29 cellular contexts compared by ENCODE assay signal in the genomic region with DNA sequence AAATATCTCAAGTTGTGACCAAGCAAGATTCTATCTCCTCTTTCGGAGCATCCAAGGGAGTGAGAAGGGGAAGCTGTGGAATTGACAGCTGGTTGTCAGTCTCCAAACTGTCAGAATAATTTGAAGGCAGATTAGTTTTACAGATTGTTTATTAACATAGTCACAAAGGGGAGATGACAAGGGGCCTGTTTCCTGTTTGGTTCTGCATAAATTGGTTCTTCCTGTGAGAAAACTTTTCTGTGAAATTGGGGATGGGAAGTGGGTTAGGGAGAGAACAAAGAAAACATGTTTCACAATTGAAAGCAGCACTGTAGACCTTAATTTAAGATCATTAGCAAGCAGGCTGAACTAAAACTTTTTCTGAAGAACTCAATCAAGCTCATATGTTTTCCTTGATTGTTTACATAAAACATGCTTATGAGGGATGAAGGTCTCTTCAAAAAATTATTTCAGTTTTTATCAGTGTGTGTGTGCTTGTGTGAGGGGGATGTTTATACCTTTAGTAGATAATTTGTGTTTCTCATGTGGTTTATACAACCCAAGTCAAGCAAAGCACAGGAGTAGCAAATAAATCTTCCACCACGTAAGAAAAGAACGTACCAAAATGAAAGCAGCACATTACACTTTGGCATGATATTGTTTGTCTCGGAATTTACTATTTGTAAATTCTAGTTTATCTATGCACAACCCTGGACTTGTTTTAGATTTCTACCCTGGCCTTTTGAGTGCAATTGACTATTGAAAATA.
DNase-seq lines count a peak whose midpoint lies in the region; ATAC-seq and TF ChIP-seq lines count a peak whose summit lies in the region.
"Had no signal": no experiment of that assay in that cellular context is flagged by ENCODE, and none has a peak within 500 bp of the region (broad histone marks: within the 10 kb centered on the region; RNA-seq: fewer than 3 reads in every experiment).

No MANE protein-coding gene starts in this region.

- H3F3A ChIP-seq in neural progenitor cell (ENCODE audit: low read depth): no peaks in the 10 kb centered on the region

- TF ChIP-seq POLR2A in IMR-90 (IDR thresholded peaks at IDR 0.05; ENCODE audit: low read depth, low read length) (no peak), erythroblast (IDR thresholded peaks at IDR 0.05; ENCODE audit: low read length) (no peak)

- H3K9me3 ChIP-seq in CD8-positive, alpha-beta T cell (ENCODE audit: low read length): no peaks in the 10 kb centered on the region
- H3K9me3 ChIP-seq in IMR-90 (ENCODE audit: control insufficient read depth, insufficient read depth, low read length) (no peaks in the 10 kb centered on the region), neural progenitor cell (ENCODE audit: low read depth) (no peaks in the 10 kb centered on the region)
- H3K9me3 ChIP-seq: lower lobe of right lung, right atrium auricular region, thoracic aorta, vagina had no signal

- H2BK5ac ChIP-seq in IMR-90 (ENCODE audit: low read depth, low read length, poor library complexity, severe bottlenecking): no peak overlapping the region

- no peak overlapping the region for H3K4me3 ChIP-seq in CD8-positive, alpha-beta T cell (ENCODE audit: low read depth, low read length)
- H3K4me3 ChIP-seq in IMR-90 (ENCODE audit: insufficient read depth, low read depth, low read length): no peak overlapping the region
- no peak overlapping the region for H3K4me3 ChIP-seq in neural progenitor cell
- H3K4me3 ChIP-seq: coronary artery, lower lobe of right lung, PC-9, right atrium auricular region, thoracic aorta, vagina had no signal

- peaks cover 9% of the 10 kb centered on the region for H3K9me3 Mint-ChIP-seq in CD8-positive, alpha-beta T cell
- peaks cover 4% of the 10 kb centered on the region in 2 donors for H3K9me3 Mint-ChIP-seq in effector memory CD8-positive, alpha-beta T cell
- H3K9me3 Mint-ChIP-seq in neural progenitor cell: no peaks in the 10 kb centered on the region
- H3K9me3 Mint-ChIP-seq: endodermal cell had no signal

- intact Hi-C loops in CD8-positive, alpha-beta T cell (cut with DNase I, micrococcal nuclease): no loop called here
- intact Hi-C loops in IMR-90 (cut with micrococcal nuclease): no loop called here

- no peaks in the 10 kb centered on the region for H3K27me3 Mint-ChIP-seq in CD8-positive, alpha-beta T cell (ENCODE audit: low read depth)
- H3K27me3 Mint-ChIP-seq in effector memory CD8-positive, alpha-beta T cell: no peaks in the 10 kb centered on the region
- H3K27me3 Mint-ChIP-seq in neural progenitor cell (ENCODE audit: insufficient read depth, low read depth): no peaks in the 10 kb centered on the region
- H3K27me3 Mint-ChIP-seq: CD4-positive, CD25-positive, alpha-beta regulatory T cell had no signal

- dilution Hi-C loops in IMR-90 (cut with HindIII; ENCODE audit: low sequenced_read_pairs, unreplicated experiment): no loop called here

- H3K4ac ChIP-seq in IMR-90 (ENCODE audit: low read depth, low read length): no peak overlapping the region

- H3K18ac ChIP-seq in IMR-90 (ENCODE audit: low read depth, low read length): no peak overlapping the region

- no peak overlapping the region for H4K5ac ChIP-seq in IMR-90 (ENCODE audit: low read depth, low read length)

- no peak overlapping the region for H3K23ac ChIP-seq in IMR-90 (ENCODE audit: low read depth, low read length)

- BruUV-seq in IMR-90 (replicated peaks; lab: Mats Ljungman, UMichigan): no TSS peak

- CTCF ChIA-PET in CD8-positive, alpha-beta T cell (lab: Charles Lee): no interaction called here
- CTCF ChIA-PET in IMR-90 (lab: Yijun Ruan, JAX): interaction anchor here (1.2 kb wide), 1 partner anchor 17 kb away, joined by 3 read pairs; no protein-coding TSS in a partner anchor

- H4K8ac ChIP-seq in IMR-90 (ENCODE audit: low read depth in 2 of 2, low read length in 2 of 2): no peak overlapping the region

- no peak overlapping the region for H4K91ac ChIP-seq in IMR-90 (ENCODE audit: insufficient read depth, low read depth, low read length)

- in situ Hi-C loops in IMR-90 (cut with MboI; ENCODE audit: low sequenced_read_pairs): no loop called here

- H3K36me3 Mint-ChIP-seq in CD8-positive, alpha-beta T cell: no peaks in the 10 kb centered on the region
- H3K36me3 Mint-ChIP-seq in effector memory CD8-positive, alpha-beta T cell (ENCODE audit: insufficient read depth): no peaks in the 10 kb centered on the region
- H3K36me3 Mint-ChIP-seq in neural progenitor cell: no peaks in the 10 kb centered on the region
- H3K36me3 Mint-ChIP-seq: CD4-positive, CD25-positive, alpha-beta regulatory T cell had no signal

- H3K14ac ChIP-seq in IMR-90 (replicated peaks; ENCODE audit: low read depth, low read length): no peak overlapping the region

- TF ChIP-seq CTCF in CD8-positive, alpha-beta T cell (IDR thresholded peaks at IDR 0.05): no peak
- TF ChIP-seq CTCF in IMR-90 (conservative IDR thresholded peaks at IDR 0.05; ENCODE audit: low read depth, low read length) (no peak), neural progenitor cell (IDR thresholded peaks at IDR 0.05) (no peak)

- no peak overlapping the region for H3K27ac ChIP-seq in CD8-positive, alpha-beta T cell (ENCODE audit: low read depth, low read length)
- no peak overlapping the region for H3K27ac ChIP-seq in IMR-90 (ENCODE audit: insufficient read depth, low read length)
- no peak overlapping the region for H3K27ac ChIP-seq in neural progenitor cell
- H3K27ac ChIP-seq: coronary artery, lower lobe of right lung, PC-9, right atrium auricular region, thoracic aorta, vagina had no signal

- peaks cover 10% of the 10 kb centered on the region for H3K4me1 Mint-ChIP-seq in CD8-positive, alpha-beta T cell (ENCODE audit: low read depth)
- H3K4me1 Mint-ChIP-seq in effector memory CD8-positive, alpha-beta T cell (ENCODE audit: low read depth in 2 of 2): peaks cover 2 to 8% of the 10 kb centered on the region in 2 donors
- H3K4me1 Mint-ChIP-seq in neural progenitor cell: peaks cover 4% of the 10 kb centered on the region

- no peak overlapping the region for H2BK20ac ChIP-seq in IMR-90 (ENCODE audit: low read depth, low read length)

- H3K36me3 ChIP-seq in CD8-positive, alpha-beta T cell (ENCODE audit: insufficient read depth, low read length): no peaks in the 10 kb centered on the region
- H3K36me3 ChIP-seq in IMR-90 (ENCODE audit: control insufficient read depth, insufficient read depth, low read length): no peaks in the 10 kb centered on the region
- no peaks in the 10 kb centered on the region for H3K36me3 ChIP-seq in neural progenitor cell
- H3K36me3 ChIP-seq: lower lobe of right lung, right atrium auricular region, thoracic aorta, vagina had no signal

- H4K20me1 ChIP-seq in IMR-90 (ENCODE audit: insufficient read depth, low read length) (no peaks in the 10 kb centered on the region), neural progenitor cell (ENCODE audit: low read depth) (no peaks in the 10 kb centered on the region)

- no peak overlapping the region for H2BK15ac ChIP-seq in IMR-90 (ENCODE audit: low read depth, low read length)

- H3K27ac Mint-ChIP-seq in CD8-positive, alpha-beta T cell: peak overlapping the region; percentile 58
- H3K27ac Mint-ChIP-seq in effector memory CD8-positive, alpha-beta T cell: peak overlapping the region; percentile 35 to 87
- peak overlapping the region; percentile 88 for H3K27ac Mint-ChIP-seq in neural progenitor cell
- H3K27ac Mint-ChIP-seq: CD4-positive, CD25-positive, alpha-beta regulatory T cell; endodermal cell had no signal

- DNase-seq in CD8-positive, alpha-beta T cell: no peak
- DNase-seq in IMR-90 (no peak), neural progenitor cell (ENCODE audit: low spot score) (no peak), erythroblast (lab: John Stamatoyannopoulos, UW) (no peak), KG1 (lab: John Stamatoyannopoulos, UW) (no peak)
- no peak for DNase-seq in effector memory CD8-positive, alpha-beta T cell
- DNase-seq: activated naive CD4-positive, alpha-beta T cell; activated T-cell treated with anti-CD3 and anti-CD28 coated beads, Interleukin-2, amount 50 U/mL, for 4 hours; anterior cingulate cortex; DMS153; endodermal cell; Karpas-422; kidney; lower lobe of right lung; MV-4-11; NCI-H146; NCI-H510A treated with DMSO at 0.1 percent for 48 hours; NK-92 treated with Interleukin-12 subunit alpha and Interleukin-12 subunit beta, amount 100 ng/mL, for 24 hours; PC-9; Right ventricle myocardium superior; stimulated activated CD4-positive, alpha-beta T cell treated with anti-CD3 and anti-CD28 coated beads, Interleukin-4, amount 100 ng/mL, for 1 hour; stimulated activated naive CD4-positive, alpha-beta T cell; SW 1271 had no signal

- WGBS in IMR-90 (ENCODE audit: extremely low coverage in 2 of 2, insufficient read length in 1 of 2), 2 experiments: no CpG with 5 or more reads among the region's 4 CpGs

- POLR2A ChIA-PET in CD8-positive, alpha-beta T cell (lab: Charles Lee): no interaction called here
- POLR2A ChIA-PET in IMR-90 (lab: Charles Lee; ENCODE audit: unreplicated experiment): no interaction called here

- no peak for TF ChIP-seq RAD21 in IMR-90 (IDR thresholded peaks at IDR 0.05; ENCODE audit: low read length)

- H3K4me3 Mint-ChIP-seq in CD8-positive, alpha-beta T cell: peak overlapping the region; percentile 2
- H3K4me3 Mint-ChIP-seq in effector memory CD8-positive, alpha-beta T cell: peak overlapping the region; percentile 33 to 58
- H3K4me3 Mint-ChIP-seq in neural progenitor cell: no peak overlapping the region
- H3K4me3 Mint-ChIP-seq: activated T-cell treated with anti-CD3 and anti-CD28 coated beads, Interleukin-2, amount 50 U/mL, for 4 hours; CD4-positive, CD25-positive, alpha-beta regulatory T cell; endodermal cell had no signal

- no peak for ATAC-seq in CD8-positive, alpha-beta T cell
- ATAC-seq in IMR-90 (ENCODE audit: low read depth): no peak
- peak; percentile 35 for ATAC-seq in effector memory CD8-positive, alpha-beta T cell (replicated peaks)
- no peak for ATAC-seq in GM21390 (IDR thresholded peaks at IDR 0.05; ENCODE audit: unreplicated experiment)
- ATAC-seq: activated T-cell treated with anti-CD3 and anti-CD28 coated beads, Interleukin-2, amount 50 U/mL, for 4 hours; lower lobe of right lung had no signal

- H2BK120ac ChIP-seq in IMR-90 (ENCODE audit: low read depth, low read length): no peak overlapping the region

- no peak overlapping the region for H3K9ac ChIP-seq in IMR-90 (ENCODE audit: low read depth, low read length)
- H3K9ac ChIP-seq in neural progenitor cell: no peak overlapping the region

- no peaks in the 10 kb centered on the region for H3K4me1 ChIP-seq in CD8-positive, alpha-beta T cell (ENCODE audit: insufficient read depth, low read length)
- H3K4me1 ChIP-seq in IMR-90 (ENCODE audit: control insufficient read depth, insufficient read depth, low read length) (no peaks in the 10 kb centered on the region), neural progenitor cell (no peaks in the 10 kb centered on the region)
- H3K4me1 ChIP-seq: lower lobe of right lung, right atrium auricular region, vagina had no signal

- H3K9me1 ChIP-seq in IMR-90 (ENCODE audit: insufficient read depth, low read length): no peaks in the 10 kb centered on the region

- H2AK9ac ChIP-seq in IMR-90 (replicated peaks; ENCODE audit: low read depth, low read length, poor library complexity): no peak overlapping the region

- H3K27me3 ChIP-seq in CD8-positive, alpha-beta T cell (ENCODE audit: insufficient read depth, low read length): no peaks in the 10 kb centered on the region
- no peaks in the 10 kb centered on the region for H3K27me3 ChIP-seq in IMR-90 (ENCODE audit: control insufficient read depth, insufficient read depth, low read length)
- no peaks in the 10 kb centered on the region for H3K27me3 ChIP-seq in neural progenitor cell
- H3K27me3 ChIP-seq: right atrium auricular region, vagina had no signal

- H2AK5ac ChIP-seq in IMR-90 (ENCODE audit: low read depth, low read length): no peak overlapping the region

- H3K56ac ChIP-seq in IMR-90 (ENCODE audit: extremely low read depth, insufficient read depth, low read length): no peak overlapping the region

- H2AFZ ChIP-seq in IMR-90 (replicated peaks; ENCODE audit: low read length, poor library complexity) (no peak overlapping the region), neural progenitor cell (replicated peaks) (peak overlapping the region; percentile 5)
- H2AFZ ChIP-seq: PC-9 had no signal

- no peaks in the 10 kb centered on the region for H3K79me2 ChIP-seq in neural progenitor cell (ENCODE audit: low read depth)

- H3K4me2 ChIP-seq in IMR-90 (ENCODE audit: low read depth, low read length) (peak overlapping the region; percentile 29), neural progenitor cell (no peak overlapping the region)
- H3K4me2 ChIP-seq: PC-9 had no signal

- no peaks in the 10 kb centered on the region for H3K79me1 ChIP-seq in IMR-90 (ENCODE audit: low read depth in 1 of 2, low read length in 2 of 2)
